ENCODE assay signal across 13 cellular contexts in the genomic region with DNA sequence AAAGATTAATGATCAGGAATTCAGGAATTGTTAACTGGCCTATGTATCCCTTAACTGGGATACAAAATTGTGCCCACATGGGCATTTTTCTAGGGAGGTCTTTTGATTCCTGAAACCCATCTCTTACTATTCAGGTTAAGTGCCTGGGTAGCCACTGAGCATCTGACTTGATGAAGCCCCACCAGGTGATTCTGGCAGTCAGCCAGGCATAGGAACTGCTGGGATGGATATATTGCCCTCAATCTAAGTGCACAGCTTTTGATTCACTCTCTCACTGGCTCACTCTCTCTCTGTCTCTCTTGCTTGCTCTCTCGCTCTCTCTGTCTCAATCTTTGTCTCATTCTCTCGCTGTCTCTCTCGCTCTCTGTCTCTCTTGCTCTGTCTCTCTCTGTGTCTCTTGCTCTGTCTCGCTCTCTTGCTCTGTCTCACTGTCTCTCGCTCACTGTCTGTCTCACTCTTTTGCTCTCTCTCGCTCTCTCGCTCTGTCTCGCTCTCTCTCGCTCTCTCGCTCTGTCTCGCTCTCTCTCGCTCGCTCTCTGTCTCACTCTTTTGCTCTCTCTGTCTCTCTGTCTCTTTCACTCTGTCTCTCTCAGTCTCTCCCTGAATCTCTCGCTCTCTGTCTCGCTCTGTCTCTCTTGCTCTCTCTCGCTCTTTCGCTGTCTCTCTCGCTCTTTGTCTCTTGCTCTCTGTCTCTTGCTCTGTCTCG.
"Had no signal": no experiment of that assay in that cellular context is flagged by ENCODE, and none has a peak within 500 bp of the region (broad histone marks: within the 10 kb centered on the region; RNA-seq: fewer than 3 reads in every experiment).

No MANE protein-coding gene starts in this region.

- H3K27ac Mint-ChIP-seq: activated CD4-positive, alpha-beta T cell treated with anti-CD3 and anti-CD28 coated beads, Interleukin-2, amount 10 ng/mL, durations not matched to agents 7 days and 5 days; activated CD8-positive, alpha-beta T cell treated with anti-CD3 and anti-CD28 coated beads, Interleukin-2, amount 10 ng/mL, durations not matched to agents 7 days and 5 days; activated T-cell treated with anti-CD3 and anti-CD28 coated beads, Interleukin-2, amount 50 U/mL, for 24 hours; activated T-helper 2 cell treated with anti-CD3 and anti-CD28 coated beads, Interferon-gamma antibody, Interleukin-2, Interleukin-4, amounts not matched to agents 10 μg/mL and 5 μg/mL and 100 μg/mL, durations not matched to agents 14 hours and 24 hours and 36 hours; memory B cell; progenitor cell of endocrine pancreas; stimulated activated naive B cell treated with anti-CD40 and anti-IgM and Interleukin-4, amounts not matched to agents 10 μg/mL and 1 μg/mL and 100 μg/mL, for 72 hours had no signal

- H3K4me3 ChIP-seq: body of pancreas, hepatocyte, thyroid gland had no signal

- H3K27ac ChIP-seq: body of pancreas, hepatocyte, thyroid gland had no signal

- H3K9me3 ChIP-seq: body of pancreas, thyroid gland had no signal

- DNase-seq: activated CD4-positive, alpha-beta T cell treated with anti-CD3 and anti-CD28 coated beads, Interleukin-2, amount 10 ng/mL, durations not matched to agents 7 days and 5 days; activated CD8-positive, alpha-beta T cell treated with anti-CD3 and anti-CD28 coated beads, Interleukin-2, amount 10 ng/mL, durations not matched to agents 7 days and 5 days; activated naive CD4-positive, alpha-beta T cell treated with Interleukin-2 at 50 U/mL for 16 hours; activated T-cell treated with anti-CD3 and anti-CD28 coated beads, Interleukin-2, amount 50 U/mL, for 24 hours; body of pancreas; caudate nucleus; stimulated activated naive B cell treated with anti-CD40 and anti-IgM and Interleukin-4, amounts not matched to agents 10 μg/mL and 1 μg/mL and 100 μg/mL, for 72 hours; thyroid gland had no signal

- H2AFZ ChIP-seq: hepatocyte had no signal

- H3K27me3 Mint-ChIP-seq: activated CD4-positive, alpha-beta T cell treated with anti-CD3 and anti-CD28 coated beads, Interleukin-2, amount 10 ng/mL, durations not matched to agents 7 days and 5 days; activated T-cell treated with anti-CD3 and anti-CD28 coated beads, Interleukin-2, amount 50 U/mL, for 24 hours; memory B cell; progenitor cell of endocrine pancreas; stimulated activated naive B cell treated with anti-CD40 and anti-IgM and Interleukin-4, amounts not matched to agents 10 μg/mL and 1 μg/mL and 100 μg/mL, for 72 hours had no signal

- H3K27me3 ChIP-seq: body of pancreas, hepatocyte, thyroid gland had no signal

- H3K4me1 ChIP-seq: thyroid gland had no signal

- ATAC-seq: activated CD8-positive, alpha-beta T cell treated with anti-CD3 and anti-CD28 coated beads, Interleukin-2, amount 10 ng/mL, durations not matched to agents 7 days and 5 days; body of pancreas; stimulated activated naive B cell treated with anti-CD40 and anti-IgM and Interleukin-4, amounts not matched to agents 10 μg/mL and 1 μg/mL and 100 μg/mL, for 72 hours had no signal

- H3K4me3 Mint-ChIP-seq: activated CD4-positive, alpha-beta T cell treated with anti-CD3 and anti-CD28 coated beads, Interleukin-2, amount 10 ng/mL, durations not matched to agents 7 days and 5 days; activated CD8-positive, alpha-beta T cell treated with anti-CD3 and anti-CD28 coated beads, Interleukin-2, amount 10 ng/mL, durations not matched to agents 7 days and 5 days; activated T-cell treated with anti-CD3 and anti-CD28 coated beads, Interleukin-2, amount 50 U/mL, for 24 hours; memory B cell; neural crest cell; stimulated activated naive B cell treated with anti-CD40 and anti-IgM and Interleukin-4, amounts not matched to agents 10 μg/mL and 1 μg/mL and 100 μg/mL, for 72 hours had no signal

- H3K4me1 Mint-ChIP-seq: memory B cell, neural crest cell had no signal

- H3K4me2 ChIP-seq: hepatocyte had no signal

- H3K79me2 ChIP-seq: hepatocyte had no signal

- H3K9me3 Mint-ChIP-seq: activated CD4-positive, alpha-beta T cell treated with anti-CD3 and anti-CD28 coated beads, Interleukin-2, amount 10 ng/mL, durations not matched to agents 7 days and 5 days; activated T-cell treated with anti-CD3 and anti-CD28 coated beads, Interleukin-2, amount 50 U/mL, for 24 hours; activated T-helper 2 cell treated with anti-CD3 and anti-CD28 coated beads, Interferon-gamma antibody, Interleukin-2, Interleukin-4, amounts not matched to agents 10 μg/mL and 5 μg/mL and 100 μg/mL, durations not matched to agents 14 hours and 24 hours and 36 hours; memory B cell; neural crest cell; stimulated activated naive B cell treated with anti-CD40 and anti-IgM and Interleukin-4, amounts not matched to agents 10 μg/mL and 1 μg/mL and 100 μg/mL, for 72 hours had no signal
